In the genomic region with DNA sequence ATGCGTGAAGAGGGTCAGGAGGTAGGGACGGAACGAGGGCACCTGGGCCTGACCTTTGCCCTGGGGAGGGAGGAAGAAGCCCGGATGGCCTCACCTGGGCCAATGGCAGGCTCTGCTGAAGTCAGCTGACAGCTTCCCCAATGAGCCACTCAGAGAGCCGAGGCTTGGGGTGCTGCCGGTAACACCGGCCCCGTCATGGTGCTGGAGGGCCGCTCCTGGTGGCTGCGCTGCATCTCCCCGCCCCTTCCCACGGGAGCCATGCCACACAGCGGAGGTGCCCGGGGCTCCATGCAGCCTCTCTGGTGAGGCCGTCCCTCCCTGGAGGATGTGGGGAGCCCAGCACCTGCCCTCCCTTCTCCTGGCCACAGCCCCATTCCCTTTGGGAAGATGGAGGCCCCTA, we compare ENCODE assay signal across 10 cellular contexts.
"Had no signal": no experiment of that assay in that cellular context is flagged by ENCODE, and none has a peak within 500 bp of the region (broad histone marks: within the 10 kb centered on the region; RNA-seq: fewer than 3 reads in every experiment).

No MANE protein-coding gene starts in this region.

- H3K9me3 ChIP-seq: HAP-1 had no signal

- H3K9ac ChIP-seq: GM23248 had no signal

- H3K4me2 ChIP-seq: GM23338 had no signal

- H3K4me3 Mint-ChIP-seq: GM23338, H9, HFFc6 had no signal

- H3K9me3 Mint-ChIP-seq: GM23338, H9, HFFc6 had no signal

- DNase-seq: GM23248, GOT3, H9, HCEC 1CT, HFFc6 had no signal

- H3K4me1 ChIP-seq: HAP-1 had no signal

- H3K4me3 ChIP-seq: GM23248, GM23338, HAP-1 had no signal

- H3K4me1 Mint-ChIP-seq: GM23338 had no signal

- FAIRE-seq: H1, H54 had no signal

- H3K27ac Mint-ChIP-seq: GM23338, H9, HFFc6 had no signal

- H3K27ac ChIP-seq: GM23248 had no signal

- H2AFZ ChIP-seq: GM23248, GM23338 had no signal

- ATAC-seq: GM23338, HCT116 had no signal
